Comparison of ENCODE assay signal across 26 cellular contexts in the genomic region with DNA sequence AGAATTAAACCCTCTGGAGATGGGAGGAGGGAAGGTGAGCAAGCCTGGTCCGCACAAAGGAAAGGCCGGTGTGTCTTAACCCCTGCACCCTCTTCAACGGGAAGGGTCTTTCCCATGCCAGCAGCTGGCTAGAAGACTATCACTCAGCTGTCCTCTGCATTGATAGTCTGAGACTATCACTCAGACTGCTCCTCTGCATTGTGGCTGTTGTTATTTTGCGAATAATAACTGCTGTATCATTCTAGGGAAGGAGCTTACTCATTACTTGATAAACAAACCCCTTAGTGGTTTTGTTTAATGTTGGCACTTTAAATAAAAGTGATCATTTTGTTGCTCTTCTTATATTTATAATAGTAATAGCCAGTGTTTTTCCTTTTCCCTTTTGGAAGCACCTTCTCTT.
"Had no signal": no experiment of that assay in that cellular context is flagged by ENCODE, and none has a peak within 500 bp of the region (broad histone marks: within the 10 kb centered on the region; RNA-seq: fewer than 3 reads in every experiment).

No MANE protein-coding gene starts in this region.

- DNase-seq: activated CD4-positive, alpha-beta T cell treated with anti-CD3 and anti-CD28 coated beads for 48 hours; activated CD4-positive, alpha-beta T cell treated with anti-CD3 and anti-CD28 coated beads, Interleukin-2, amount 50 U/mL, for 1 hour; activated CD4-positive, alpha-beta T cell treated with anti-CD3 and anti-CD28 coated beads, Interleukin-2, amount 50 U/mL, for 48 hours; activated CD4-positive, CD25-positive, alpha-beta regulatory T cell; activated CD8-positive, alpha-beta memory T cell treated with anti-CD3 and anti-CD28 coated beads for 24 hours; activated CD8-positive, alpha-beta T cell treated with anti-CD3 and anti-CD28 coated beads for 36 hours; activated naive CD4-positive, alpha-beta T cell treated with anti-CD3 and anti-CD28 coated beads for 36 hours; activated naive CD8-positive, alpha-beta T cell treated with anti-CD3 and anti-CD28 coated beads for 36 hours; activated naive CD8-positive, alpha-beta T cell treated with anti-CD3 and anti-CD28 coated beads, Interleukin-2, amount 50 U/mL, for 24 hours; activated T-cell treated with anti-CD3 and anti-CD28 coated beads, Interleukin-2, amount 50 U/mL, for 1 hour; activated T-cell treated with anti-CD3 and anti-CD28 coated beads, Interleukin-2, amount 50 U/mL, for 48 hours; amygdala; central memory CD4-positive, alpha-beta T cell; cerebellar nuclear complex; colonic mucosa; effector CD8-positive, alpha-beta T cell; esophagus squamous epithelium; foreskin melanocyte; heart right ventricle had no signal

- H3K4me3 ChIP-seq: adrenal gland, body of pancreas, cardiac muscle cell, colonic mucosa, esophagus squamous epithelium, gastroesophageal sphincter, heart right ventricle had no signal

- H3K27ac ChIP-seq: adrenal gland, body of pancreas, cardiac muscle cell, colonic mucosa, epithelial cell of prostate, esophagus squamous epithelium, gastroesophageal sphincter, heart right ventricle had no signal

- H3K4me3 Mint-ChIP-seq: activated CD8-positive, alpha-beta T cell treated with anti-CD3 and anti-CD28 coated beads for 36 hours; activated naive CD4-positive, alpha-beta T cell treated with anti-CD3 and anti-CD28 coated beads for 36 hours; activated naive CD4-positive, alpha-beta T cell treated with anti-CD3 and anti-CD28 coated beads, Interleukin-2, amount 50 U/mL, for 24 hours; activated naive CD8-positive, alpha-beta T cell treated with anti-CD3 and anti-CD28 coated beads for 36 hours; activated naive CD8-positive, alpha-beta T cell treated with anti-CD3 and anti-CD28 coated beads, Interleukin-2, amount 50 U/mL, for 24 hours; activated T-helper 1 cell treated with anti-CD3 and anti-CD28 coated beads, Interleukin-12 subunit alpha, Interleukin-12 subunit beta, Interleukin-2, Interleukin-4 antibody, amounts not matched to agents 30 ng/mL and 10 ng/mL and 1 ng/mL, durations not matched to agents 14 hours and 24 hours and 36 hours had no signal

- H3K9me3 Mint-ChIP-seq: activated CD8-positive, alpha-beta T cell treated with anti-CD3 and anti-CD28 coated beads for 36 hours; activated naive CD4-positive, alpha-beta T cell treated with anti-CD3 and anti-CD28 coated beads for 36 hours; activated naive CD4-positive, alpha-beta T cell treated with anti-CD3 and anti-CD28 coated beads, Interleukin-2, amount 50 U/mL, for 24 hours; activated naive CD8-positive, alpha-beta T cell treated with anti-CD3 and anti-CD28 coated beads for 36 hours; activated naive CD8-positive, alpha-beta T cell treated with anti-CD3 and anti-CD28 coated beads, Interleukin-2, amount 50 U/mL, for 24 hours; activated T-helper 1 cell treated with anti-CD3 and anti-CD28 coated beads, Interleukin-12 subunit alpha, Interleukin-12 subunit beta, Interleukin-2, Interleukin-4 antibody, amounts not matched to agents 30 ng/mL and 10 ng/mL and 1 ng/mL, durations not matched to agents 14 hours and 24 hours and 36 hours had no signal

- H3K4me1 ChIP-seq: adrenal gland, colonic mucosa, esophagus squamous epithelium had no signal

- ATAC-seq: activated CD8-positive, alpha-beta T cell treated with anti-CD3 and anti-CD28 coated beads for 36 hours; activated naive CD8-positive, alpha-beta T cell treated with anti-CD3 and anti-CD28 coated beads, Interleukin-2, amount 50 U/mL, for 24 hours; body of pancreas; gastroesophageal sphincter; heart right ventricle had no signal

- H3K4me1 Mint-ChIP-seq: activated naive CD4-positive, alpha-beta T cell treated with anti-CD3 and anti-CD28 coated beads, Interleukin-2, amount 50 U/mL, for 24 hours; activated naive CD8-positive, alpha-beta T cell treated with anti-CD3 and anti-CD28 coated beads, Interleukin-2, amount 50 U/mL, for 24 hours had no signal

- H3K27me3 Mint-ChIP-seq: activated CD8-positive, alpha-beta T cell treated with anti-CD3 and anti-CD28 coated beads for 36 hours; activated naive CD4-positive, alpha-beta T cell treated with anti-CD3 and anti-CD28 coated beads, Interleukin-2, amount 50 U/mL, for 24 hours; activated naive CD8-positive, alpha-beta T cell treated with anti-CD3 and anti-CD28 coated beads for 36 hours; activated naive CD8-positive, alpha-beta T cell treated with anti-CD3 and anti-CD28 coated beads, Interleukin-2, amount 50 U/mL, for 24 hours had no signal

- H3K27me3 ChIP-seq: adrenal gland, body of pancreas, cardiac muscle cell, colonic mucosa, esophagus squamous epithelium, gastroesophageal sphincter, heart right ventricle had no signal

- H3K9me3 ChIP-seq: adrenal gland, body of pancreas, colonic mucosa, esophagus squamous epithelium, gastroesophageal sphincter, heart right ventricle had no signal

- H3K36me3 ChIP-seq: adrenal gland, cardiac muscle cell, colonic mucosa, esophagus squamous epithelium, gastroesophageal sphincter had no signal

- H3K27ac Mint-ChIP-seq: activated CD8-positive, alpha-beta T cell treated with anti-CD3 and anti-CD28 coated beads for 36 hours; activated naive CD4-positive, alpha-beta T cell treated with anti-CD3 and anti-CD28 coated beads for 36 hours; activated naive CD4-positive, alpha-beta T cell treated with anti-CD3 and anti-CD28 coated beads, Interleukin-2, amount 50 U/mL, for 24 hours; activated naive CD8-positive, alpha-beta T cell treated with anti-CD3 and anti-CD28 coated beads for 36 hours; activated naive CD8-positive, alpha-beta T cell treated with anti-CD3 and anti-CD28 coated beads, Interleukin-2, amount 50 U/mL, for 24 hours; activated T-helper 1 cell treated with anti-CD3 and anti-CD28 coated beads, Interleukin-12 subunit alpha, Interleukin-12 subunit beta, Interleukin-2, Interleukin-4 antibody, amounts not matched to agents 30 ng/mL and 10 ng/mL and 1 ng/mL, durations not matched to agents 14 hours and 24 hours and 36 hours had no signal
